8 cellular contexts compared by ENCODE assay signal in the genomic region with DNA sequence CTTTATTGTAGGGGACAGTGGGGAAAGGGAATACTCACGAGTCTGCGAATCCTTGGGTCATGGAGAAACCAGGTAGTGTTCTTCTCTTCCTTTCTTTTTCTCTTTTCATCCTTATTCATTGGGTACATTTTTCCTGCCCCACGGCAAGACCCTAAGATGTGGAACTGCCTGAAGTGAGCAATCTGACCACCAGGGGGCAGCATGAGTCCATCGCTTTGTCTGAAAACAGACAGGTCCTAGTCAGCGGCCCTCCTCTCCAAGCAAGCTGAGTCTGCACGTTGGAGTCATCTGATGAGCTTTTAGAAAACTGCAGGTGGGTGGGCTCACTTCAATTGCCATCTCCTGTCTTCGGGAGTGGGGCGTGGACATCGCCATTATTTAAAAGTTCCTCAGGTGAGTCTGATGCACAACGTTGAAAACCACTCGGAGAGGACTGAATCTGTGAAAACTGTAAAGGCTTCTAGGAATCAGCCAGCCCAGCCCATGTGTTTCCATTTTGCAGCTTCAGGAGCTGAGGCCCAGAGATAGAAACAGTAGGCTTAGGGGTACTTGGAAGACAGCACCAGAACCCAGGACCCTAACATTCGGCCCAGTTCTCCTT. TPM values are rescaled to one million over a fixed set of nuclear protein-coding genes. Genes with fewer than 3 reads are reported as not detected.
DNase-seq lines count a peak whose midpoint lies in the region; ATAC-seq and TF ChIP-seq lines count a peak whose summit lies in the region.

No MANE protein-coding gene starts in this region.

- ATAC-seq in GM19397 (IDR thresholded peaks at IDR 0.05; ENCODE audit: unreplicated experiment): peak; percentile 79

- TF ChIP-seq CTCF in BJ (IDR thresholded peaks at IDR 0.05; ENCODE audit: insufficient read depth, low read depth, low read length) (peak; percentile 91), foreskin fibroblast (IDR thresholded peaks at IDR 0.05; ENCODE audit: low read depth, low read length) (peak; percentile 96)

- CTCF ChIA-PET in BJ (lab: Yijun Ruan, JAX): interaction anchor here (0.6 to 6.7 kb wide), 26 partner anchors 10 to 657 kb away, joined by 3 to 82 read pairs (median 4); no protein-coding TSS in a partner anchor

- H3K36me3 ChIP-seq in BJ (ENCODE audit: control insufficient read depth, insufficient read depth, low read length): no peaks in the 10 kb centered on the region

- POLR2A ChIA-PET in BJ (lab: Charles Lee): no interaction called here

- peaks cover 1% of the 10 kb centered on the region for H3K27me3 ChIP-seq in BJ (ENCODE audit: control insufficient read depth, insufficient read depth, low read length)

- H3K4me3 ChIP-seq in BJ (ENCODE audit: low read depth, low read length) (no peak overlapping the region), foreskin fibroblast (ENCODE audit: low read depth in 1 of 2, low read length in 2 of 2) (no peak overlapping the region)

- DNase-seq in BJ (ENCODE audit: low read depth): no peak
- DNase-seq in M059J (ENCODE audit: low read depth): peak; percentile 77
- DNase-seq in RPMI7951 (ENCODE audit: low read depth): peak; percentile 67
- peak; percentile 71 to 87 for DNase-seq in activated T-helper 1 cell treated with anti-CD3 and anti-CD28 coated beads, Interleukin-2, amount 50 U/mL, for 16 hours (ENCODE audit: low read depth in 1 of 2, low spot score in 1 of 2)
- peak; percentile 57 to 87 for DNase-seq in foreskin fibroblast
- DNase-seq in non-pigmented ciliary epithelial cell (ENCODE audit: low read depth): peak; percentile 45
- peak; percentile 96 for DNase-seq in superior temporal gyrus (ENCODE audit: extremely low spot score)

RNA-seq across cellular contexts. Expression of gene FBXO3, which starts 34.0 kb away (rescaled TPM):
- 22.8 and 36.0 TPM in 2 replicates for polyA plus RNA-seq in BJ (2011; rRNA removed)
- polyA minus RNA-seq in BJ (2011; rRNA and poly(A)+ RNA removed): 14.1 and 18.1 TPM in 2 replicates
- total RNA-seq in M059J (2014; rRNA removed; shearing (Covaris generic)): 46.1 and 63.7 TPM in 2 replicates
- total RNA-seq in RPMI7951 (2014; rRNA removed; shearing (Covaris generic)): 35.7 and 41.2 TPM in 2 replicates
